ENCODE assay signal across 10 cellular contexts in the genomic region with DNA sequence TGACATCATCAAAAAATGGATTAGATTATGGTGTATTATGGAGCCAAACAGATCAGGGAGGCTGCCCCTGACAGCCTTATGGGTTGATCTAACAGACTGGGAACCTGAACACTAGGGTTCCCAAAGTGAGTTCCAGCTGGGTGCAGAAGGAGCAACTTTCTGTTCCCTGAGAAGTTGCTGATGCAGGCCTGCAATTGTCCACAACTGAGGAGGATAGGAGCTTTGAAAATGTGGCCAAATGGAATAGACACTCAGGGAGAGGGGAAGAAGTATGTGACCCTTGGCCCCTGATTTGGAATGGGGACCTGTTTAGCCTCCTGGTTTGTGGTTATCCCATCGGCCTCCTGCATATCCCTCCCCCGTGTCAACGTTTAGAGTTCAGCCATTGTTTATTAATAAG.
"Had no signal": no experiment of that assay in that cellular context is flagged by ENCODE, and none has a peak within 500 bp of the region (broad histone marks: within the 10 kb centered on the region; RNA-seq: fewer than 3 reads in every experiment).

No MANE protein-coding gene starts in this region.

- DNase-seq: GM23248, GOT3, H7, H9, HCEC 1CT, HFFc6 had no signal

- H3K4me1 ChIP-seq: HAP-1 had no signal

- H3K36me3 ChIP-seq: HAP-1 had no signal

- H3K4me3 ChIP-seq: GM23248, GM23338, HAP-1 had no signal

- H3K9me3 ChIP-seq: HAP-1 had no signal

- FAIRE-seq: H1, H54 had no signal

- H3K27ac ChIP-seq: GM23248 had no signal
